Comparison of ENCODE assay signal across 12 cellular contexts in the genomic region with DNA sequence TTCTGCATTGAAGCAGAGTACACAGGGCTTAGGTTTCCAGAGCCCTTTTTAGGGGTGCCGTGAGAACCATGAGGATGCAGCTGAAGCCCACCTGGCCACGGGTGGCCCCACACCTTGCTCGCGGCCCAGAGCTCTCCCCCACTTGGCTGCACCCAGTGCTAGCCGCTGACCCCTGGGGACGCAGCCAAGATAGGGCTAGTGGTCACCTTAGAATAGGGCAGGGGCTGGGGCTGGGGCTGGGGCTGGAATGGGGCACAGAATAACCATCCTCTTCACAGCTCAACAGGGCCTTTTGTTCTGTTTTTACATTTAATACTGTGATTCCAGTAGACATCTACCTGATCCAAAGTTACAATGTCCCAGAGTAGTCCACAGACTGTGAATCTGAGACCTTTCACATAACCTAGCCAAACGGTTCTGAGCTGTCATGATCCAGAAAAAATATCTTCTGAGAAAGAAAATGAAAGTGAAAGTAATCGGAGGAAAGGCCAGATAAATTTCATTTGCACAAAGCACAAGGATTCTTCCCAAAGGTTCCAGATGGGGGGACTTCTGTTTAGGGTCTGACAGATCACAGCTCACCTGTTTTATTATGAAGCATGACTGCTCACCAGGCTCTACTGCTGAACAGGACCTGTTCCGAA.
DNase-seq lines count a peak whose midpoint lies in the region; ATAC-seq, FAIRE-seq and TF ChIP-seq lines count a peak whose summit lies in the region.
"Had no signal": no experiment of that assay in that cellular context is flagged by ENCODE, and none has a peak within 500 bp of the region (broad histone marks: within the 10 kb centered on the region; RNA-seq: fewer than 3 reads in every experiment).

No MANE protein-coding gene starts in this region.

- ATAC-seq in activated naive CD8-positive, alpha-beta T cell treated with anti-CD3 and anti-CD28 coated beads, Interleukin-2, amount 10 ng/mL, durations not matched to agents 7 days and 5 days (ENCODE audit: low read depth), result no peak
- ATAC-seq in stimulated activated memory B cell treated with anti-CD40 and anti-IgM and Interleukin-4, amounts not matched to agents 10 μg/mL and 1 μg/mL and 100 μg/mL, for 72 hours, result no peak
- ATAC-seq: WTC11 had no signal

- H3K36me3 Mint-ChIP-seq in activated naive CD8-positive, alpha-beta T cell treated with anti-CD3 and anti-CD28 coated beads, Interleukin-2, amount 10 ng/mL, durations not matched to agents 7 days and 5 days, result no peaks in the 10 kb centered on the region
- no peaks in the 10 kb centered on the region for H3K36me3 Mint-ChIP-seq in activated naive CD8-positive, alpha-beta T cell treated with anti-CD3 and anti-CD28 coated beads for 36 hours
- H3K36me3 Mint-ChIP-seq in stimulated activated memory B cell treated with anti-CD40 and anti-IgM and Interleukin-4, amounts not matched to agents 10 μg/mL and 1 μg/mL and 100 μg/mL, for 72 hours, result no peaks in the 10 kb centered on the region

- 67% methylated on average over 9 of the region's 9 CpGs for WGBS in urinary bladder

- no peaks in the 10 kb centered on the region for H3K4me1 ChIP-seq in urinary bladder (ENCODE audit: insufficient read depth)

- H3K36me3 ChIP-seq in urinary bladder (ENCODE audit: insufficient read depth), result no peaks in the 10 kb centered on the region

- H3K27ac ChIP-seq in VCaP, result peak overlapping the region; percentile 44; the same call in 1 of the 2 replicates
- no peak overlapping the region for H3K27ac ChIP-seq in urinary bladder (ENCODE audit: low read depth)

- TF ChIP-seq CTCF in VCaP (conservative IDR thresholded peaks at IDR 0.05), result no peak

- no peak for DNase-seq in activated naive CD8-positive, alpha-beta T cell treated with anti-CD3 and anti-CD28 coated beads, Interleukin-2, amount 10 ng/mL, durations not matched to agents 7 days and 5 days
- no peak for DNase-seq in activated naive CD8-positive, alpha-beta T cell treated with anti-CD3 and anti-CD28 coated beads for 36 hours
- DNase-seq in kidney tubule cell (ENCODE audit: low spot score) (peak; percentile 7), GM19239 (ENCODE audit: insufficient read length, low spot score) (no peak)
- no peak for DNase-seq in stimulated activated CD4-positive, alpha-beta T cell treated with anti-CD3 and anti-CD28 coated beads, Interleukin-1b, Interleukin-23, amount 100 ng/mL, for 48 hours
- DNase-seq: Calu3, cortex of kidney, NCI-H1694 had no signal

- no peak for FAIRE-seq in GM19239 (lab: Jason Lieb, UNC)

- H3K9me3 Mint-ChIP-seq in activated naive CD8-positive, alpha-beta T cell treated with anti-CD3 and anti-CD28 coated beads, Interleukin-2, amount 10 ng/mL, durations not matched to agents 7 days and 5 days, result peaks cover 3% of the 10 kb centered on the region
- H3K9me3 Mint-ChIP-seq in activated naive CD8-positive, alpha-beta T cell treated with anti-CD3 and anti-CD28 coated beads for 36 hours, result no peaks in the 10 kb centered on the region
- H3K9me3 Mint-ChIP-seq in stimulated activated memory B cell treated with anti-CD40 and anti-IgM and Interleukin-4, amounts not matched to agents 10 μg/mL and 1 μg/mL and 100 μg/mL, for 72 hours, result no peaks in the 10 kb centered on the region
- H3K9me3 Mint-ChIP-seq: WTC11 had no signal

- POLR2A ChIA-PET in activated naive CD8-positive, alpha-beta T cell treated with anti-CD3 and anti-CD28 coated beads, Interleukin-2, amount 10 ng/mL, durations not matched to agents 7 days and 5 days (lab: Charles Lee), result no interaction called here

- peak overlapping the region; percentile 29 for H3K4me3 ChIP-seq in urinary bladder (ENCODE audit: low read depth, low read length)

- H3K27me3 Mint-ChIP-seq in activated naive CD8-positive, alpha-beta T cell treated with anti-CD3 and anti-CD28 coated beads, Interleukin-2, amount 10 ng/mL, durations not matched to agents 7 days and 5 days, result peaks cover 3% of the 10 kb centered on the region
- no peaks in the 10 kb centered on the region for H3K27me3 Mint-ChIP-seq in activated naive CD8-positive, alpha-beta T cell treated with anti-CD3 and anti-CD28 coated beads for 36 hours
- no peaks in the 10 kb centered on the region for H3K27me3 Mint-ChIP-seq in stimulated activated memory B cell treated with anti-CD40 and anti-IgM and Interleukin-4, amounts not matched to agents 10 μg/mL and 1 μg/mL and 100 μg/mL, for 72 hours

- H3K4me1 Mint-ChIP-seq in activated naive CD8-positive, alpha-beta T cell treated with anti-CD3 and anti-CD28 coated beads, Interleukin-2, amount 10 ng/mL, durations not matched to agents 7 days and 5 days, result peaks cover 4% of the 10 kb centered on the region
- peaks cover 5% of the 10 kb centered on the region for H3K4me1 Mint-ChIP-seq in activated naive CD8-positive, alpha-beta T cell treated with anti-CD3 and anti-CD28 coated beads for 36 hours
- H3K4me1 Mint-ChIP-seq in stimulated activated memory B cell treated with anti-CD40 and anti-IgM and Interleukin-4, amounts not matched to agents 10 μg/mL and 1 μg/mL and 100 μg/mL, for 72 hours, result no peaks in the 10 kb centered on the region
- H3K4me1 Mint-ChIP-seq: WTC11 had no signal

- peak overlapping the region; percentile 47 for H3K4me3 Mint-ChIP-seq in activated naive CD8-positive, alpha-beta T cell treated with anti-CD3 and anti-CD28 coated beads, Interleukin-2, amount 10 ng/mL, durations not matched to agents 7 days and 5 days
- no peak overlapping the region for H3K4me3 Mint-ChIP-seq in activated naive CD8-positive, alpha-beta T cell treated with anti-CD3 and anti-CD28 coated beads for 36 hours
- H3K4me3 Mint-ChIP-seq in stimulated activated memory B cell treated with anti-CD40 and anti-IgM and Interleukin-4, amounts not matched to agents 10 μg/mL and 1 μg/mL and 100 μg/mL, for 72 hours, result no peak overlapping the region
- H3K4me3 Mint-ChIP-seq: WTC11 had no signal

- peak overlapping the region; percentile 67 for H3K27ac Mint-ChIP-seq in activated naive CD8-positive, alpha-beta T cell treated with anti-CD3 and anti-CD28 coated beads, Interleukin-2, amount 10 ng/mL, durations not matched to agents 7 days and 5 days
- H3K27ac Mint-ChIP-seq in activated naive CD8-positive, alpha-beta T cell treated with anti-CD3 and anti-CD28 coated beads for 36 hours, result no peak overlapping the region
- no peak overlapping the region for H3K27ac Mint-ChIP-seq in stimulated activated memory B cell treated with anti-CD40 and anti-IgM and Interleukin-4, amounts not matched to agents 10 μg/mL and 1 μg/mL and 100 μg/mL, for 72 hours
- H3K27ac Mint-ChIP-seq: WTC11 had no signal
